In the genomic region with DNA sequence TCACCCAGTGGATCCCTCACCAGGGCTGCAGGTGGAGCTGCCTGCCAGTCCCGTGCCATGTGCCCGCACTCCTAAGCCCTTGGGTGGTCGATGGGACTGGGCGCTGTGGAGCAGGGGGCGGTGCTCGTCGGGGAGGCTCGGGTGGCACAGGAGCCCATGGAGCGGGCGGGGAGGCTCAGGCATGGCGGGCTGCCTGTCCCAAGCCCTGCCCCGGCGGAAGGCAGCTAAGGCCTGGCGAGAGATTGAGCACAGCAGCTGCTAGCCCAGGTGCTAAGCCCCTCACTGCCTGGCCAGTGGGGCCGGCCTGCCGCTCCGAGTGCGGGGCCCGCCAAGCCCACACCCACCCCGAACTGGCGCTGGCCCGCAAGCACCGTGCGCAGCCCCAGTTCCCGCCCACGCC, we compare ENCODE assay signal across 3 cellular contexts.
"Had no signal": no experiment of that assay in that cellular context is flagged by ENCODE, and none has a peak within 500 bp of the region (broad histone marks: within the 10 kb centered on the region; RNA-seq: fewer than 3 reads in every experiment).

No MANE protein-coding gene starts in this region.

- H3K4me3 ChIP-seq: GM12878 had no signal

- DNase-seq: GDM1, GF-D8 had no signal

- ATAC-seq: GM12878 had no signal
